In the genomic region with DNA sequence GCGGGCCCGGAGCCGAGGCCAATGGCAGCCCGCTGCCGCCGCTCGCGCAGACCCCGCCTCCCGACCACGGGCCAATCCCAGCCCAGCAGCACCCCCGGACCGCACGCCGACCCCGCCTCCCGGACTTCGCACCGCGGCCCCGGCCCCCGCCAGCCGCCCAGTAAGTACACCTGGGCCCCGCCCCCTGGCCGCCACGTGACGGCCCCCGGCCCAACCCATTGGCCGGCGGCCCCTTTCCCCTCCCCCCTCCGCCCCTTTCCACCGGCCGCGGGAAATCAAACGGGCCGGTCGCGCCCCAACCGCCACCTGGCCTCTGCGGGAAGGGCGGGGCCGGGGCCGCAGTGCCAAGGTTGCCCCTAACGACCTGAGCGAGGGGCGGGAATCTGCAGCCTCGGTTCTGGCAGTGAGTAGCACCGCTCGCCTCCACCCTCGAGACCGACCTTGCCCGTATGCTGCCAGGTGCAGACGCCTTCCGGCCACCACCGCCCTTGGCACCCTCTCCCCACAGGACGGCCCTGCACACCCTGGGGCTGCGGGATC, we compare ENCODE assay signal across 8 cellular contexts. TPM values are rescaled to one million over a fixed set of nuclear protein-coding genes. Genes with fewer than 3 reads are reported as not detected.
DNase-seq lines count a peak whose midpoint lies in the region; ATAC-seq, FAIRE-seq and TF ChIP-seq lines count a peak whose summit lies in the region.

A gene (minus strand): TSS at position 26 of the 540 bp plus-strand sequence. CDS start 139 bp downstream, outside the sequence.

- H3K27me3 ChIP-seq in WERI-Rb-1 (ENCODE audit: insufficient read depth, low read depth, severe bottlenecking) (no peaks in the 10 kb centered on the region), bronchial epithelial cell (ENCODE audit: control insufficient read depth, insufficient read depth, low read length) (peaks cover 3% of the 10 kb centered on the region), left lung (peaks cover 26 to 82% of the 10 kb centered on the region in 2 donors)

- ATAC-seq in left lung (peak; percentile 63), GM18870 (IDR thresholded peaks at IDR 0.05; ENCODE audit: unreplicated experiment) (no peak)

- no peaks in the 10 kb centered on the region for H3K36me3 ChIP-seq in WERI-Rb-1
- no peaks in the 10 kb centered on the region for H3K36me3 ChIP-seq in bronchial epithelial cell (ENCODE audit: control insufficient read depth, insufficient read depth, low read length)
- no peaks in the 10 kb centered on the region for H3K36me3 ChIP-seq in left lung

- in situ Hi-C loops in ACHN (cut with HindIII; ENCODE audit: low pct_ligation_motif_present, low pct_unique_long_range_greater_than_20kb, low sequenced_read_pairs) = no loop called here

- no peaks in the 10 kb centered on the region for H3K9me3 ChIP-seq in WERI-Rb-1 (ENCODE audit: severe bottlenecking)
- no peaks in the 10 kb centered on the region for H3K9me3 ChIP-seq in left lung

- peak within 1 kb of the TSS; percentile 36 for H3K27ac ChIP-seq in WERI-Rb-1
- no peak within 1 kb of the TSS for H3K27ac ChIP-seq in left lung

- peaks cover 13 to 33% of the 10 kb centered on the region in 2 donors for H3K4me1 ChIP-seq in left lung

- TF ChIP-seq CTCF in GM12865 (IDR thresholded peaks at IDR 0.05; ENCODE audit: insufficient read depth, low read depth, low read length, missing control alignments) (no peak), WERI-Rb-1 (IDR thresholded peaks at IDR 0.05; ENCODE audit: low read depth, low read length) (no peak), bronchial epithelial cell (IDR thresholded peaks at IDR 0.05; ENCODE audit: insufficient read depth, low read length, severe bottlenecking) (no peak), left lung (IDR thresholded peaks at IDR 0.05) (no peak)

- H3K4me3 ChIP-seq in GM12865 (ENCODE audit: low read depth, low read length) = peak within 1 kb of the TSS; percentile 13
- H3K4me3 ChIP-seq in WERI-Rb-1 (ENCODE audit: low read depth, low read length) = peak within 1 kb of the TSS; percentile 42
- H3K4me3 ChIP-seq in bronchial epithelial cell (ENCODE audit: low read depth, low read length) = peak within 1 kb of the TSS; percentile 34
- H3K4me3 ChIP-seq in left lung = peak within 1 kb of the TSS; percentile 7 to 23

- DNase-seq in GM12865 (ENCODE audit: low read depth) (peak; percentile 69), NCI-H1417 (lab: John Stamatoyannopoulos, UW) (peak; percentile 86 to 93 (median 92)), WERI-Rb-1 (peak; percentile 96), bronchial epithelial cell (ENCODE audit: low read depth) (no peak), left lung (peak; percentile 50 to 88), ACHN (no peak)
- DNase-seq in stimulated activated CD8-positive, alpha-beta memory T cell treated with anti-CD3 and anti-CD28 coated beads, Interleukin-12 subunit alpha, Interleukin-12 subunit beta, amount 100 ng/mL, for 4 hours (ENCODE audit: low read depth) = peak; percentile 59

- FAIRE-seq in bronchial epithelial cell (lab: Jason Lieb, UNC) = no peak

- intact Hi-C loops in left lung (cut with DNase I) = loop anchor here (10.0 kb wide), 1 partner anchor 250 kb away; a partner anchor contains a TSS

RNA-seq across cellular contexts. Expression of the gene that starts here (rescaled TPM):
- 0.26 and 1.0 TPM in 2 replicates for total RNA-seq in bronchial epithelial cell
- total RNA-seq in left lung = under 1 TPM; 0.37 to 0.67 TPM

Comparison
In these comparisons a context has a peak if more than half of its experiments do, and no peak if none do; other contexts are left out.
1. Peak in DNase-seq, ATAC-seq and H3K4me3 ChIP-seq in left lung; RNA of the gene not detected or under 1 TPM.
2. DNase-seq: peak in GM12865 (single experiment), NCI-H1417 (3 of 3), WERI-Rb-1 (single experiment) and stimulated activated CD8-positive, alpha-beta memory T cell treated with anti-CD3 and anti-CD28 coated beads, Interleukin-12 subunit alpha, Interleukin-12 subunit beta, amount 100 ng/mL, for 4 hours (single experiment); none in bronchial epithelial cell (single experiment) and ACHN (single experiment).
3. Peak in every context shown above with its lines, with median percentiles within 50 percentile points of each other: H3K4me3 ChIP-seq.